Comparison of ENCODE assay signal across 22 cellular contexts in the genomic region with DNA sequence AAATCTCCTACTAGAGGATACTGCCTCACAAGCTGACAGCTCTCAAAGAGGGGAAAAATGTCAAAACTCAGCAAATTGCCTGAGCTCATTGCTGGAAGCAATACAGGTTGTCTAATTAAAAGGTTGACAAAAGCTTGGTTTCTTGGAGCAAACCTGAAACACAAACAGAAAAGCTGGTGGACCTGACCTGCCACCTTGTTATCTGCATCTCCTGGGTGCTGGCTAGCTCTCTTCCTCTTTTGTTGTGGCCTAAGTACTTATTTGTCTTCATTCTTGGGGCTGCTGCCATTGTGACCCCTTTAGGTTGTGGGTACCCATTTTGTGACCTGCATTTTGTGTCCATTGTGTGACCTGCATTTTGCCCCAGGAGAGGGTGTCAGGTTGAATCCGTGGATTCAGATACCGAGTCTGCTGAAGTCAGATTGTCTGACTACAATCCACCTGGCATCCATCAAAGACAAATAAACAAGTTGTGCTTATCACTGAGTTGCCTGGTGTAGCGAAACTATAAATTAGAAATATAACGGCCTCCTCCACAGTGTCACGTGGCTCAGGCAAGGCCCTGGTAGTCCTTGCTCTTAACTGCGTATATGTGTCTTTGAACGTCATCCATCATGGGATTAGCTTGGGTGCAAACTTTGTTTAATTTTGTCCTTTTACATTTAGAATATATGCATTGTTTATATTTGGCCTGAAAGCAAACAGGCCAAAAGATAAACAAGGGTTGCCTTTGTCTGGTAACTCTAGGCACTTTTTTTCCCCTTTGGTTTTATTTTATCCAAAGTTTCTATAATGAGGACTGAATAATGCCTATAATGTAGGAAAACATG.
"Had no signal": no experiment of that assay in that cellular context is flagged by ENCODE, and none has a peak within 500 bp of the region (broad histone marks: within the 10 kb centered on the region; RNA-seq: fewer than 3 reads in every experiment).

No MANE protein-coding gene starts in this region.

- H3K27me3 ChIP-seq: sigmoid colon, testis had no signal

- H3K9me3 ChIP-seq: sigmoid colon, testis had no signal

- H3K4me2 ChIP-seq: smooth muscle cell had no signal

- H3K36me3 ChIP-seq: sigmoid colon had no signal

- FAIRE-seq: bronchial epithelial cell, kidney had no signal

- DNase-seq: activated CD4-positive, alpha-beta memory T cell treated with anti-CD3 and anti-CD28 coated beads, Interleukin-2, amount 10 ng/mL, durations not matched to agents 7 days and 5 days; activated CD4-positive, alpha-beta T cell treated with anti-CD3 and anti-CD28 coated beads, Interleukin-2, amount 10 ng/mL, durations not matched to agents 24 days and 14 days; activated CD4-positive, CD25-positive, alpha-beta regulatory T cell; activated effector memory CD4-positive, alpha-beta T cell treated with Interleukin-2 at 50 U/mL for 16 hours; activated naive CD4-positive, alpha-beta T cell treated with anti-CD3 and anti-CD28 coated beads for 36 hours; activated naive CD8-positive, alpha-beta T cell treated with anti-CD3 and anti-CD28 coated beads, Interleukin-2, amount 10 ng/mL, durations not matched to agents 7 days and 5 days; activated T-cell treated with anti-CD3 and anti-CD28 coated beads, Interleukin-2, amount 50 U/mL, for 72 hours; amygdala; cortex of kidney; kidney; naive thymus-derived CD8-positive, alpha-beta T cell; retina; sigmoid colon; stimulated activated CD4-positive, alpha-beta T cell treated with anti-CD3 and anti-CD28 coated beads, Interleukin-15, amount 100 ng/mL, for 24 hours; T1000; testis had no signal

- ATAC-seq: activated T-cell treated with anti-CD3 and anti-CD28 coated beads, Interleukin-2, amount 50 U/mL, for 72 hours; left lobe of liver; naive thymus-derived CD8-positive, alpha-beta T cell; stimulated activated memory B cell treated with anti-CD40 and anti-IgM and Interleukin-4, amounts not matched to agents 10 μg/mL and 1 μg/mL and 100 μg/mL, for 72 hours had no signal

- H3K4me3 ChIP-seq: lung, sigmoid colon, smooth muscle cell, testis had no signal

- H3K4me1 ChIP-seq: sigmoid colon, testis had no signal

- H3K27ac ChIP-seq: epithelial cell of prostate, sigmoid colon, testis had no signal
